ENCODE assay signal across 8 cellular contexts in the genomic region with DNA sequence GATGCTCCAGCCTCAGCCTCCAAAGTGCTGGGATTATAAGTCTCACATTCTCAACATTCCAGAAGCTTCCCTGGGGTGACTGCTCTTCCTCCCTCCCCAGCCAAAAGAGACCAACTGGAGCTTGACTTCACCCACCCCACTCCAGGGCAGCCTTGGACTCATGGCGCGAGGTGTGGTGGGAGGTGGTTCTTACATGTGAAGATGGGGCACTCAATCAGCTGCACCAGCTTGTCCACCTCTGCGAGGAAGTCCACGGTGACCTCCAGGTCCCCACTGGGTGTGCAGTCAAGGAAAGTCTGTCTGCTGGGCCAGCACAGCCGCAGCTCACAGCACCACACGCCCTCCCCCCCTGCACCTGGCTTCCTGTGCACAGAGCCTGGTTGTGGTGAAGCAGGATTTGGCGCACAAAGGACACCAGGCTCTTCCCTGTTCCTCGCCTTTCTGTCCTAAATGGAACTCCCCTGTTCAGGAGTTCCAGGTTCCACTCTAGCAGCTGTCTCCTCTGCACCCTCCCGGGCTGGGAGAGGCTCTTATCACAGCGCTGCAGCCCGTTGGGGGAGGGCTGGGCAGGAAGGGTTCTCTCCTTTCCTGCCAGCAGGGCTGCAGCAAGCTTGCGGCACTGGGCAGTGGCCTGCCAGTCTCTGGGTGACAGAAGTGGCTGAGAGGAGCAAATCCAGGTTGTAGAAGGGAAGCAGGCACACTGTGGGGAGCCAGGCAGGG. TPM values are rescaled to one million over a fixed set of nuclear protein-coding genes. Genes with fewer than 3 reads are reported as not detected.
DNase-seq lines count a peak whose midpoint lies in the region; ATAC-seq, FAIRE-seq and TF ChIP-seq lines count a peak whose summit lies in the region.

No MANE protein-coding gene starts in this region.

- H3K4me2 ChIP-seq in GM23338 (peak overlapping the region; percentile 38; the same call in 1 of the 2 replicates), OCI-LY1 (ENCODE audit: low read length) (no peak overlapping the region)

- peaks cover 20% of the 10 kb centered on the region for H3K27me3 Mint-ChIP-seq in GM23338 (ENCODE audit: insufficient read depth, low read depth, poor library complexity)

- intact Hi-C loops in esophagus muscularis mucosa (cut with DNase I) (no loop called here), sigmoid colon (cut with DNase I) (no loop called here), head of caudate nucleus (cut with DNase I) (no loop called here), kidney (cut with DNase I) (no loop called here)

- H3K36me3 ChIP-seq in GM23338 (ENCODE audit: insufficient read depth) (no peaks in the 10 kb centered on the region), OCI-LY1 (ENCODE audit: insufficient read depth, low read length) (no peaks in the 10 kb centered on the region; the same call in 1 of the 2 replicates), esophagus muscularis mucosa (peaks cover 0 to 6% (median 0%) of the 10 kb centered on the region in 4 donors), sigmoid colon (no peaks in the 10 kb centered on the region), kidney (ENCODE audit: control insufficient read depth in 1 of 2, insufficient read depth in 2 of 2, low read length in 2 of 2) (no peaks in the 10 kb centered on the region)

- H3K9me3 ChIP-seq in OCI-LY1 (ENCODE audit: low read length) (no peaks in the 10 kb centered on the region), esophagus muscularis mucosa (no peaks in the 10 kb centered on the region), sigmoid colon (no peaks in the 10 kb centered on the region), kidney (ENCODE audit: control insufficient read depth in 1 of 2, low read length in 2 of 2) (no peaks in the 10 kb centered on the region)

- no peak overlapping the region for H3K4me3 ChIP-seq in GM23338
- H3K4me3 ChIP-seq in OCI-LY1 (ENCODE audit: low read depth, low read length, poor library complexity, severe bottlenecking), result no peak overlapping the region
- no peak overlapping the region for H3K4me3 ChIP-seq in esophagus muscularis mucosa
- H3K4me3 ChIP-seq in sigmoid colon, result no peak overlapping the region
- no peak overlapping the region for H3K4me3 ChIP-seq in kidney (ENCODE audit: low read length in 2 of 2)

- H3K4me1 ChIP-seq in GM23338 (ENCODE audit: insufficient read depth) (peaks cover 24% of the 10 kb centered on the region), OCI-LY1 (ENCODE audit: insufficient read depth, low read length, severe bottlenecking) (peaks cover 28% of the 10 kb centered on the region), esophagus muscularis mucosa (peaks cover 90 to 95% (median 95%) of the 10 kb centered on the region in 4 donors), sigmoid colon (peaks cover 0 to 98% (median 94%) of the 10 kb centered on the region in 4 donors), kidney (ENCODE audit: control insufficient read depth in 1 of 2, insufficient read depth in 1 of 2, low read depth in 1 of 2, low read length in 2 of 2) (peaks cover 28 to 53% of the 10 kb centered on the region in 2 donors)

- no peak for TF ChIP-seq POLR2A in esophagus muscularis mucosa (IDR thresholded peaks at IDR 0.05; ENCODE audit: low read depth)
- no peak for TF ChIP-seq POLR2A in sigmoid colon (IDR thresholded peaks at IDR 0.05)

- no peak for FAIRE-seq in kidney (lab: Jason Lieb, UNC)

- H3K9me2 ChIP-seq in GM23338 (ENCODE audit: insufficient read depth) (no peaks in the 10 kb centered on the region), OCI-LY1 (ENCODE audit: low read depth, low read length) (no peaks in the 10 kb centered on the region)

- H3K9ac ChIP-seq in OCI-LY1 (ENCODE audit: low read length), result no peak overlapping the region
- peak overlapping the region in 1 of 2 donors; percentile 12 for H3K9ac ChIP-seq in kidney (ENCODE audit: low read length in 2 of 2)

- TF ChIP-seq CTCF in GM23338 (conservative IDR thresholded peaks at IDR 0.05; ENCODE audit: low read depth in 2 of 2) (no peak), OCI-LY1 (IDR thresholded peaks at IDR 0.05; ENCODE audit: low read length) (no peak), esophagus muscularis mucosa (IDR thresholded peaks at IDR 0.05) (no peak), sigmoid colon (IDR thresholded peaks at IDR 0.05) (no peak), kidney (IDR thresholded peaks at IDR 0.05; ENCODE audit: borderline replicate concordance, extremely low read depth, insufficient read depth) (no peak)

- peak overlapping the region; percentile 76 for H3K27ac ChIP-seq in GM23338 (ENCODE audit: low read depth)
- peak overlapping the region; percentile 42 for H3K27ac ChIP-seq in OCI-LY1 (ENCODE audit: low read depth, low read length, poor library complexity, severe bottlenecking)
- peak overlapping the region; percentile 96 to 99 (median 96) for H3K27ac ChIP-seq in esophagus muscularis mucosa (replicated peaks in 1 of 4)
- peak overlapping the region; percentile 95 to 99 (median 98) for H3K27ac ChIP-seq in sigmoid colon
- peak overlapping the region in 1 of 2 donors; percentile 4 for H3K27ac ChIP-seq in kidney (ENCODE audit: low read depth in 2 of 2, low read length in 2 of 2)

- 50% methylated on average over 9 of the region's 12 CpGs for WGBS in esophagus muscularis mucosa
- WGBS in sigmoid colon, 2 donors, result 33 to 38% methylated on average over 12 of the region's 12 CpGs

- H2AFZ ChIP-seq in GM23338, result no peak overlapping the region
- no peak overlapping the region for H2AFZ ChIP-seq in OCI-LY1 (ENCODE audit: low read length)

- H4K20me1 ChIP-seq in GM23338 (replicated peaks; ENCODE audit: insufficient read depth), result no peaks in the 10 kb centered on the region
- no peaks in the 10 kb centered on the region for H4K20me1 ChIP-seq in OCI-LY1 (ENCODE audit: insufficient read depth, low read length)

- H3K4me1 Mint-ChIP-seq in GM23338, result peaks cover 25% of the 10 kb centered on the region

- TF ChIP-seq EP300 in esophagus muscularis mucosa (IDR thresholded peaks at IDR 0.05) (no peak), sigmoid colon (IDR thresholded peaks at IDR 0.05) (no peak)

- peak; percentile 14 for ATAC-seq in GM23338

- peak overlapping the region; percentile 80 for H3K27ac Mint-ChIP-seq in GM23338

- H3K36me3 Mint-ChIP-seq in GM23338 (ENCODE audit: low read depth), result peaks cover 2% of the 10 kb centered on the region; the same call in 1 of the 3 replicates

- H3F3A ChIP-seq in GM23338 (replicated peaks; ENCODE audit: low read depth) (0 out of 2 replicates have a peak, but pooled peaks cover 3% of the 10 kb centered on the region), OCI-LY1 (ENCODE audit: insufficient read depth, low read length) (no peaks in the 10 kb centered on the region)

- no peaks in the 10 kb centered on the region for H3K79me2 ChIP-seq in GM23338 (replicated peaks; ENCODE audit: insufficient read depth)
- H3K79me2 ChIP-seq in OCI-LY1 (ENCODE audit: insufficient read depth, low read length), result no peaks in the 10 kb centered on the region

- no peaks in the 10 kb centered on the region for H3K9me3 Mint-ChIP-seq in GM23338

- no peaks in the 10 kb centered on the region for H3K27me3 ChIP-seq in GM23338 (ENCODE audit: insufficient read depth)
- H3K27me3 ChIP-seq in OCI-LY1 (ENCODE audit: insufficient read depth, low read length), result no peaks in the 10 kb centered on the region
- no peaks in the 10 kb centered on the region for H3K27me3 ChIP-seq in esophagus muscularis mucosa
- no peaks in the 10 kb centered on the region for H3K27me3 ChIP-seq in sigmoid colon

- DNase-seq in GM23338 (ENCODE audit: low spot score) (peak; percentile 60), esophagus muscularis mucosa (ENCODE audit: extremely low spot score) (no peak), sigmoid colon (no peak), NCI-H345 (lab: John Stamatoyannopoulos, UW) (no peak), head of caudate nucleus (no peak), kidney (no peak)
- DNase-seq in effector CD8-positive, alpha-beta T cell (lab: John Stamatoyannopoulos, UW), result no peak

- peak overlapping the region; percentile 41; the same call in 2 of the 3 replicates for H3K4me3 Mint-ChIP-seq in GM23338

TF ChIP-seq in GM23338, 12 proteins besides CTCF, POLR2A, EP300 and RAD21:
- TF ChIP-seq EZH2phosphoT487 (IDR thresholded peaks at IDR 0.05; ENCODE audit: unreplicated experiment), result no peak
- TF ChIP-seq ZNF114 (CRISPR knock-in tag; IDR thresholded peaks at IDR 0.05), result no peak
- no peak for TF ChIP-seq CREB1 (CRISPR knock-in tag; IDR thresholded peaks at IDR 0.05; ENCODE audit: low read depth)
- TF ChIP-seq, protein P1, sequence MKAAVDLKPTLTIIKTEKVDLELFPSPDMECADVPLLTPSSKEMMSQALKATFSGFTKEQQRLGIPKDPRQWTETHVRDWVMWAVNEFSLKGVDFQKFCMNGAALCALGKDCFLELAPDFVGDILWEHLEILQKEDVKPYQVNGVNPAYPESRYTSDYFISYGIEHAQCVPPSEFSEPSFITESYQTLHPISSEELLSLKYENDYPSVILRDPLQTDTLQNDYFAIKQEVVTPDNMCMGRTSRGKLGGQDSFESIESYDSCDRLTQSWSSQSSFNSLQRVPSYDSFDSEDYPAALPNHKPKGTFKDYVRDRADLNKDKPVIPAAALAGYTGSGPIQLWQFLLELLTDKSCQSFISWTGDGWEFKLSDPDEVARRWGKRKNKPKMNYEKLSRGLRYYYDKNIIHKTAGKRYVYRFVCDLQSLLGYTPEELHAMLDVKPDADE (IDR thresholded peaks at IDR 0.05), result no peak
- no peak for TF ChIP-seq EZH2 (IDR thresholded peaks at IDR 0.05; ENCODE audit: low read depth, unreplicated experiment)

RNA-seq across cellular contexts. Expression of a gene that starts 9.7 kb away (rescaled TPM):
- 16.5 and 19.6 TPM in 2 replicates for total RNA-seq in GM23338 (2014; rRNA removed; shearing (Covaris generic))
- polyA plus RNA-seq in GM23338 (2016; fragmentation: Nextera tagmentation; extraction: Ambion mirVana) (1.6 and 1.9 TPM in 2 replicates), sigmoid colon (10 to 100 TPM in 2 of 3 donors, 1 to 10 TPM in 1; 5.4 to 28.2 (median 10.9) TPM), kidney (ENCODE audit: insufficient read depth, low read depth, low replicate concordance) (19.2 TPM)
- total RNA-seq in esophagus muscularis mucosa (100 to 1,000 TPM in 2 of 4 donors, 10 to 100 TPM in 2; 74.9 to 238 (median 130) TPM), sigmoid colon (10 to 100 TPM; 36.4 to 100.0 (median 60.7) TPM), kidney (33.0 TPM)

RNA-seq across cellular contexts. Expression of a gene that starts 49.2 kb away (rescaled TPM):
- total RNA-seq in GM23338 (2014; rRNA removed; shearing (Covaris generic)), result 4.6 and 6.6 TPM in 2 replicates
- 3.1 and 4.3 TPM in 2 replicates for polyA plus RNA-seq in GM23338 (2016; fragmentation: Nextera tagmentation; extraction: Ambion mirVana)
- 1 to 10 TPM; 1.7 to 4.7 (median 3.4) TPM for total RNA-seq in esophagus muscularis mucosa
- total RNA-seq in sigmoid colon, result 1 to 10 TPM in 3 of 4 donors, not detected in 1; 3.6 to 5.4 (median 4.6) TPM
- 1 to 10 TPM in 2 of 3 donors, not detected in 1; 1.8 to 5.5 TPM for polyA plus RNA-seq in sigmoid colon
- 7.4 TPM for total RNA-seq in kidney
- 5.9 TPM for polyA plus RNA-seq in kidney (ENCODE audit: insufficient read depth, low read depth, low replicate concordance)
